Comparison of ENCODE assay signal across 1 cellular context in the genomic region with DNA sequence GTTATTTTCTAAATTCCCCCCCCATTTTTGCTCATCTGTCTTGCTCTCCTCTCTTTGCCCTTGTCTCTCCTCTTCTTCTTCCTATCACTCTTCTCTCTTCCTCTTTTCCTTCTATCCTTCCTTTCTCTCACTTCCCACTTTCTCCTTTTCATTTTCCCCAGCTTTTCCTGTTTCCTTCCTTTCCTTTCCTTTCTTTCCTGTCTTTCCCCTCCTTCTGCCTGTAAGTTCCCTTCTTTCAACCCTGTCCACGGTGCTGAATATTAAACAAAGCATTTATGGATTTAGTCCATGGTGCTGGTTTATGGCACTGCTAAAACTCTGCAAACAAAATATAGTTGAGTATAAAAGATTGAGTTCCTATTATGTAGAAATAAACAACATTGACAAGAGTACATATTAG.
TF ChIP-seq lines count a peak whose summit lies in the region.

No MANE protein-coding gene starts in this region.

TF ChIP-seq in HepG2, 621 proteins besides CTCF, POLR2A, EP300 and RAD21 (continued from another document):
- TF ChIP-seq, protein P1, sequence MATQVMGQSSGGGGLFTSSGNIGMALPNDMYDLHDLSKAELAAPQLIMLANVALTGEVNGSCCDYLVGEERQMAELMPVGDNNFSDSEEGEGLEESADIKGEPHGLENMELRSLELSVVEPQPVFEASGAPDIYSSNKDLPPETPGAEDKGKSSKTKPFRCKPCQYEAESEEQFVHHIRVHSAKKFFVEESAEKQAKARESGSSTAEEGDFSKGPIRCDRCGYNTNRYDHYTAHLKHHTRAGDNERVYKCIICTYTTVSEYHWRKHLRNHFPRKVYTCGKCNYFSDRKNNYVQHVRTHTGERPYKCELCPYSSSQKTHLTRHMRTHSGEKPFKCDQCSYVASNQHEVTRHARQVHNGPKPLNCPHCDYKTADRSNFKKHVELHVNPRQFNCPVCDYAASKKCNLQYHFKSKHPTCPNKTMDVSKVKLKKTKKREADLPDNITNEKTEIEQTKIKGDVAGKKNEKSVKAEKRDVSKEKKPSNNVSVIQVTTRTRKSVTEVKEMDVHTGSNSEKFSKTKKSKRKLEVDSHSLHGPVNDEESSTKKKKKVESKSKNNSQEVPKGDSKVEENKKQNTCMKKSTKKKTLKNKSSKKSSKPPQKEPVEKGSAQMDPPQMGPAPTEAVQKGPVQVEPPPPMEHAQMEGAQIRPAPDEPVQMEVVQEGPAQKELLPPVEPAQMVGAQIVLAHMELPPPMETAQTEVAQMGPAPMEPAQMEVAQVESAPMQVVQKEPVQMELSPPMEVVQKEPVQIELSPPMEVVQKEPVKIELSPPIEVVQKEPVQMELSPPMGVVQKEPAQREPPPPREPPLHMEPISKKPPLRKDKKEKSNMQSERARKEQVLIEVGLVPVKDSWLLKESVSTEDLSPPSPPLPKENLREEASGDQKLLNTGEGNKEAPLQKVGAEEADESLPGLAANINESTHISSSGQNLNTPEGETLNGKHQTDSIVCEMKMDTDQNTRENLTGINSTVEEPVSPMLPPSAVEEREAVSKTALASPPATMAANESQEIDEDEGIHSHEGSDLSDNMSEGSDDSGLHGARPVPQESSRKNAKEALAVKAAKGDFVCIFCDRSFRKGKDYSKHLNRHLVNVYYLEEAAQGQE (IDR thresholded peaks at IDR 0.05; ENCODE audit: borderline replicate concordance in 1 of 2, low read depth in 1 of 2, low read length in 2 of 2) = peak; percentile 18 to 91
- TF ChIP-seq DBP (CRISPR knock-in tag; IDR thresholded peaks at IDR 0.05; ENCODE audit: not compliant biosample characterization) (no peak), MIER2 (CRISPR knock-in tag; IDR thresholded peaks at IDR 0.05) (peak; percentile 93)
